ENCODE assay signal across 8 cellular contexts in the genomic region with DNA sequence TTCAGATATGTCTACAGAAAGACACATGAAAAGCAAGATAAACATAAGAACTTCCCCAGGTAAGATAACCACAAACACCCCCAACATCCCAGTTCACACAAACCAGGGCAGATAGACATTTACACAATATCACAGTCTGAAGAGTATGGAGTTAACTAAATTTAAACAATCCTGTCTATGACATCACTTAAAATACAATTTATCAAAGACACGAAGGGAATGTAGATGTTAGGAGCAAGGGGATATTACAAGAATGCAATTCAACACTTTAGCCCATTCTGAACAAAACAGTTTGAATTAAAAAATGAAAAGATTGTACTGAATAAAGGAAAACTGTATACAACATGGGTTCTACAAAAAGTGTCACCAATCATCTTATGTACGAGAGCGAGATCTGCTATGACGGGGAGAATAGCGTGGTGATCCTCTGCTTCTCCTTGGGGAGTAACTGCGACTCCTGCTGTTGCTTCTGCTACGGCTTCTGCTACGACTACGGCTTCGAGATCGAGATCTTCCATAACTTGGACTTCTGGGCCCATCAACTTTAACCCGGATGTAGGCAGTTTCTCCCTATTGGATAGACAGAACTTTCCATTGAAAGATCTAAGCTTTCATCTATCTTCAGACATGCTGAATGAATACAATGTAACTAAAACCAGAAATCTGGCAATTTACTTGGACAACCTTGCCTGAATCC. TPM values are rescaled to one million over a fixed set of nuclear protein-coding genes. Genes with fewer than 3 reads are reported as not detected.
A peak's percentile ranks its signal among the peaks of the same experiment; 100 is the strongest.
DNase-seq lines count a peak whose midpoint lies in the region; ATAC-seq and TF ChIP-seq lines count a peak whose summit lies in the region.

No MANE protein-coding gene starts in this region.

- intact Hi-C loops in tibial artery (cut with DNase I; ENCODE audit: low total_unique reads), result loop anchor here (10.0 kb wide), 2 partner anchors 110 to 750 kb away; a partner anchor contains a TSS

- peaks cover 38 to 53% (median 38%) of the 10 kb centered on the region in 3 donors for H3K36me3 ChIP-seq in tibial artery

- peaks cover 65% of the 10 kb centered on the region for H3K4me1 Mint-ChIP-seq in activated T-cell treated with anti-CD3 and anti-CD28 coated beads, Interleukin-2, amount 50 U/mL, for 24 hours (ENCODE audit: low read depth)

- H3K27ac ChIP-seq in tibial artery, result peak overlapping the region; percentile 97 to 98

- peaks cover 91% of the 10 kb centered on the region for H3K36me3 Mint-ChIP-seq in activated T-cell treated with anti-CD3 and anti-CD28 coated beads, Interleukin-2, amount 50 U/mL, for 24 hours (ENCODE audit: low read depth)

- no peaks in the 10 kb centered on the region for H3K9me3 Mint-ChIP-seq in activated T-cell treated with anti-CD3 and anti-CD28 coated beads, Interleukin-2, amount 50 U/mL, for 24 hours

- H3K4me3 ChIP-seq in WI38 (ENCODE audit: low read depth, low read length) (peak overlapping the region; percentile 76), iPS-18c (ENCODE audit: insufficient read depth, low read depth, low read length) (peak overlapping the region; percentile 90), tibial artery (peak overlapping the region; percentile 87 to 90)

- no peak for ATAC-seq in GM19395 (IDR thresholded peaks at IDR 0.05; ENCODE audit: unreplicated experiment)
- no peak for ATAC-seq in HG03342 (IDR thresholded peaks at IDR 0.05; ENCODE audit: unreplicated experiment)

- H3K4me3 Mint-ChIP-seq in activated T-cell treated with anti-CD3 and anti-CD28 coated beads, Interleukin-2, amount 50 U/mL, for 24 hours, result peak overlapping the region; percentile 100

- H3K9me3 ChIP-seq in iPS-18c (ENCODE audit: control insufficient read depth, insufficient read depth, low read length) (no peaks in the 10 kb centered on the region), tibial artery (no peaks in the 10 kb centered on the region)

- H3K27me3 Mint-ChIP-seq in activated T-cell treated with anti-CD3 and anti-CD28 coated beads, Interleukin-2, amount 50 U/mL, for 24 hours, result no peaks in the 10 kb centered on the region

- TF ChIP-seq CTCF in WI38 (IDR thresholded peaks at IDR 0.05; ENCODE audit: low read depth, low read length) (no peak), tibial artery (IDR thresholded peaks at IDR 0.05) (no peak)

- no peaks in the 10 kb centered on the region for H3K27me3 ChIP-seq in tibial artery

- peak overlapping the region; percentile 100 for H3K27ac Mint-ChIP-seq in activated T-cell treated with anti-CD3 and anti-CD28 coated beads, Interleukin-2, amount 50 U/mL, for 24 hours

- no peak for DNase-seq in activated T-cell treated with anti-CD3 and anti-CD28 coated beads, Interleukin-2, amount 50 U/mL, for 24 hours
- no peak for DNase-seq in activated T-cell treated with anti-CD3 and anti-CD28 coated beads, Interleukin-2, amount 50 U/mL, for 48 hours
- DNase-seq in tibial artery, result no peak
- no peak for DNase-seq in SK-N-DZ (ENCODE audit: low spot score)

- peaks cover 0 to 56% (median 26%) of the 10 kb centered on the region in 4 donors for H3K4me1 ChIP-seq in tibial artery

RNA-seq across cellular contexts. Expression of a gene that starts 1.9 kb away (rescaled TPM):
- polyA plus RNA-seq in SK-N-DZ (2014; cell fraction: cytosol; rRNA removed), result 480 and 539 TPM in 2 replicates
- polyA plus RNA-seq in SK-N-DZ (2014; cell fraction: nucleus; rRNA removed), result 1,112 and 1,249 TPM in 2 replicates

RNA-seq across cellular contexts. Expression of a gene that starts 17.1 kb away (rescaled TPM):
- 51.3 and 65.9 TPM in 2 replicates for polyA plus RNA-seq in SK-N-DZ (2014; cell fraction: cytosol; rRNA removed)
- polyA plus RNA-seq in SK-N-DZ (2014; cell fraction: nucleus; rRNA removed), result 40.5 and 41.9 TPM in 2 replicates

RNA-seq across cellular contexts. Expression of a gene that starts 50.0 kb away (rescaled TPM):
- polyA plus RNA-seq in SK-N-DZ (2014; cell fraction: cytosol; rRNA removed), result 10.0 and 12.3 TPM in 2 replicates
- 40.2 TPM in 2 replicates for polyA plus RNA-seq in SK-N-DZ (2014; cell fraction: nucleus; rRNA removed)
